ENCODE assay signal across 8 cellular contexts in genomic region chr3:48086736-48087470, GRCh38.
DNase-seq lines count a peak whose midpoint lies in the region; ATAC-seq and TF ChIP-seq lines count a peak whose summit lies in the region.

No MANE protein-coding gene starts in this region.

- ATAC-seq in naive thymus-derived CD8-positive, alpha-beta T cell = no peak
- no peak for ATAC-seq in HG02678 (IDR thresholded peaks at IDR 0.05; ENCODE audit: unreplicated experiment)

- no peak for TF ChIP-seq CTCF in MM.1S (IDR thresholded peaks at IDR 0.05; ENCODE audit: low read length)

- H3K27me3 Mint-ChIP-seq in naive thymus-derived CD8-positive, alpha-beta T cell = no peaks in the 10 kb centered on the region

- H4K20me1 ChIP-seq in MM.1S (ENCODE audit: insufficient read depth, low read length) = peaks cover 9% of the 10 kb centered on the region

- H3K36me3 ChIP-seq in MM.1S (replicated peaks; ENCODE audit: insufficient read depth, low read length) = no peaks in the 10 kb centered on the region; the same call in 1 of the 2 replicates

- peak overlapping the region; percentile 97 for H3K4me3 ChIP-seq in MM.1S (ENCODE audit: low read length)

- peak overlapping the region; percentile 91; the same call in 1 of the 2 replicates for H2AFZ ChIP-seq in MM.1S (ENCODE audit: low read length)

- no peaks in the 10 kb centered on the region for H3K9me3 ChIP-seq in MM.1S (replicated peaks; ENCODE audit: insufficient read depth, low read length)

- H3K27ac Mint-ChIP-seq in naive thymus-derived CD8-positive, alpha-beta T cell = peak overlapping the region in 8 of 10 donors; percentile 79 to 92 (median 89)

- H3K27ac ChIP-seq in MM.1S (ENCODE audit: low read length) = peak overlapping the region; percentile 88; the same call in 1 of the 2 replicates

- peak overlapping the region; percentile 90; the same call in 1 of the 2 replicates for H3K9ac ChIP-seq in MM.1S (ENCODE audit: low read length)

- H3K79me2 ChIP-seq in MM.1S (ENCODE audit: low read length) = peaks cover 64% of the 10 kb centered on the region

- H3K4me2 ChIP-seq in MM.1S (ENCODE audit: low read depth, low read length) = peak overlapping the region; percentile 79

- peaks cover 7% of the 10 kb centered on the region for H3K4me1 ChIP-seq in MM.1S (ENCODE audit: low read length)

- no peaks in the 10 kb centered on the region for H3K9me2 ChIP-seq in MM.1S (replicated peaks; ENCODE audit: insufficient read depth, low read length)

- DNase-seq in Caki2 (ENCODE audit: low read depth) (peak; percentile 56), MM.1S (no peak), dedifferentiated amniotic fluid mesenchymal stem cell (ENCODE audit: extremely low spot score) (peak; percentile 43), NOMO-1 (lab: John Stamatoyannopoulos, UW; ENCODE audit: unreplicated experiment in 2 of 2) (no peak), ureter (ENCODE audit: low spot score) (no peak), SW 1271 (lab: John Stamatoyannopoulos, UW) (no peak)
- DNase-seq in naive thymus-derived CD8-positive, alpha-beta T cell = peak in 1 of 10 donors; percentile 2

- in situ Hi-C loops in Caki2 (cut with HindIII; ENCODE audit: low pct_unique_long_range_greater_than_20kb, low sequenced_read_pairs) = no loop called here

- no peaks in the 10 kb centered on the region for H3K27me3 ChIP-seq in MM.1S (replicated peaks; ENCODE audit: insufficient read depth, low read length)

- H3K9me3 Mint-ChIP-seq in naive thymus-derived CD8-positive, alpha-beta T cell = no peaks in the 10 kb centered on the region

- peaks cover 17% of the 10 kb centered on the region for H3F3A ChIP-seq in MM.1S (ENCODE audit: insufficient read depth, low read length)

- POLR2A ChIA-PET in naive thymus-derived CD8-positive, alpha-beta T cell (lab: Charles Lee) = interaction anchor here (0.6 to 1.8 kb wide), 3 partner anchors 8 to 1117 kb away, joined by 4 read pairs; no protein-coding TSS in a partner anchor

- peak overlapping the region; percentile 92 to 99 (median 95) for H3K4me3 Mint-ChIP-seq in naive thymus-derived CD8-positive, alpha-beta T cell

- H3K4me1 Mint-ChIP-seq in naive thymus-derived CD8-positive, alpha-beta T cell = peaks cover 16 to 36% (median 26%) of the 10 kb centered on the region in 4 donors

- peaks cover 0 to 9% (median 0%) of the 10 kb centered on the region in 3 donors for H3K36me3 Mint-ChIP-seq in naive thymus-derived CD8-positive, alpha-beta T cell

Comparison
In these comparisons a context has a peak if more than half of its experiments do, and no peak if none do; other contexts are left out.
1. DNase-seq: peak in Caki2 (single experiment) and dedifferentiated amniotic fluid mesenchymal stem cell (single experiment); none in MM.1S (single experiment), NOMO-1 (0 of 2), ureter (single experiment) and SW 1271 (0 of 2).